Comparison of ENCODE assay signal across 8 cellular contexts in genomic region chr3:123961508-123961856, GRCh38. TPM values are rescaled to one million over a fixed set of nuclear protein-coding genes. Genes with fewer than 3 reads are reported as not detected.
DNase-seq lines count a peak whose midpoint lies in the region; ATAC-seq and TF ChIP-seq lines count a peak whose summit lies in the region.

No MANE protein-coding gene starts in this region.

- no peaks in the 10 kb centered on the region for H3K9me3 ChIP-seq in colonic mucosa

- H3K36me3 ChIP-seq in KMS-11 (ENCODE audit: insufficient read depth) (no peaks in the 10 kb centered on the region), colonic mucosa (no peaks in the 10 kb centered on the region)

- no peaks in the 10 kb centered on the region; the same call in 1 of the 2 replicates for H3K27me3 ChIP-seq in KMS-11 (ENCODE audit: insufficient read depth, low read depth)
- no peaks in the 10 kb centered on the region for H3K27me3 ChIP-seq in colonic mucosa

- POLR2A ChIA-PET in naive thymus-derived CD8-positive, alpha-beta T cell (lab: Charles Lee), result no interaction called here

- H3K36me3 Mint-ChIP-seq in naive thymus-derived CD8-positive, alpha-beta T cell, result no peaks in the 10 kb centered on the region

- H3K79me2 ChIP-seq in KMS-11 (ENCODE audit: insufficient read depth, low read depth), result peaks cover 9% of the 10 kb centered on the region; the same call in 1 of the 2 replicates

- H2AFZ ChIP-seq in KMS-11 (ENCODE audit: low read depth), result peak overlapping the region; percentile 95

- DNase-seq in AG09309 (ENCODE audit: low read depth), result no peak
- DNase-seq in colonic mucosa, result no peak
- no peak for DNase-seq in naive thymus-derived CD8-positive, alpha-beta T cell
- no peak for DNase-seq in dedifferentiated amniotic fluid mesenchymal stem cell (ENCODE audit: extremely low spot score)
- no peak for DNase-seq in NCI-H446 (lab: John Stamatoyannopoulos, UW)
- DNase-seq in hepatic stellate cell (ENCODE audit: low spot score), result no peak

- H4K20me1 ChIP-seq in KMS-11 (ENCODE audit: insufficient read depth), result no peaks in the 10 kb centered on the region

- peak overlapping the region; percentile 76 for H3K4me2 ChIP-seq in KMS-11

- peak overlapping the region; percentile 85 for H3K27ac ChIP-seq in KMS-11
- H3K27ac ChIP-seq in colonic mucosa, result peak overlapping the region; percentile 86

- peak overlapping the region; percentile 90 to 98 (median 97) for H3K4me3 Mint-ChIP-seq in naive thymus-derived CD8-positive, alpha-beta T cell

- peaks cover 0 to 6% (median 4%) of the 10 kb centered on the region in 5 donors for H3K27me3 Mint-ChIP-seq in naive thymus-derived CD8-positive, alpha-beta T cell

- H3K9ac ChIP-seq in KMS-11 (peak overlapping the region; percentile 87), colonic mucosa (ENCODE audit: low read depth in 2 of 2, low read length in 2 of 2) (peak overlapping the region; percentile 89 to 91)

- intact Hi-C loops in colonic mucosa (cut with DNase I), result no loop called here

- H3K4me1 Mint-ChIP-seq in naive thymus-derived CD8-positive, alpha-beta T cell, result peaks cover 7 to 35% (median 27%) of the 10 kb centered on the region in 4 donors

- no peaks in the 10 kb centered on the region for H3K9me3 Mint-ChIP-seq in naive thymus-derived CD8-positive, alpha-beta T cell

- H3K4me3 ChIP-seq in AG09309 (ENCODE audit: control insufficient read depth, low read depth, low read length) (peak overlapping the region; percentile 77), KMS-11 (IDR thresholded peaks at IDR 0.05; ENCODE audit: insufficient read depth, low read depth, low read length) (no peak overlapping the region), colonic mucosa (peak overlapping the region; percentile 76)

- H3K4me1 ChIP-seq in KMS-11 (ENCODE audit: low read depth, poor library complexity, severe bottlenecking) (peaks cover 20% of the 10 kb centered on the region), colonic mucosa (no peaks in the 10 kb centered on the region)

- TF ChIP-seq CTCF in AG09309 (IDR thresholded peaks at IDR 0.05; ENCODE audit: control insufficient read depth, insufficient read depth, low read depth, low read length, missing control alignments), result no peak
- TF ChIP-seq CTCF in KMS-11 (conservative IDR thresholded peaks at IDR 0.05; ENCODE audit: low read depth, low read length), result no peak
- no peak for TF ChIP-seq CTCF in colonic mucosa (IDR thresholded peaks at IDR 0.05)

- H3K27ac Mint-ChIP-seq in naive thymus-derived CD8-positive, alpha-beta T cell, result peak overlapping the region; percentile 90 to 97 (median 95)

- ATAC-seq in naive thymus-derived CD8-positive, alpha-beta T cell, result no peak
- ATAC-seq in GM21619 (IDR thresholded peaks at IDR 0.05; ENCODE audit: unreplicated experiment), result no peak

RNA-seq across cellular contexts. Expression of gene CCDC14, which starts 0.5 kb away (rescaled TPM):
- 10 to 100 TPM; 69.5 to 70.1 TPM for total RNA-seq in colonic mucosa
- 10 to 100 TPM; 40.5 to 44.4 TPM for total RNA-seq in naive thymus-derived CD8-positive, alpha-beta T cell
- polyA plus RNA-seq in naive thymus-derived CD8-positive, alpha-beta T cell, result 1 to 10 TPM; 4.6 to 6.6 (median 5.3) TPM

RNA-seq across cellular contexts. Expression of gene ROPN1, which starts 30.4 kb away (rescaled TPM):
- total RNA-seq in colonic mucosa, result 1 to 10 TPM in 1 of 2 donors, under 1 TPM in 1; 0.66 to 1.1 TPM
- total RNA-seq in naive thymus-derived CD8-positive, alpha-beta T cell, result not detected
- not detected for polyA plus RNA-seq in naive thymus-derived CD8-positive, alpha-beta T cell
